1 cellular context compared by ENCODE assay signal in genomic region chr19:16595097-16595496, GRCh38.
TF ChIP-seq lines count a peak whose summit lies in the region.

No MANE protein-coding gene starts in this region.

TF ChIP-seq in GM23338, 12 proteins besides CTCF, POLR2A, EP300 and RAD21 (continued from another document):
- TF ChIP-seq ZNF462 (CRISPR knock-in tag; IDR thresholded peaks at IDR 0.05) (no peak), STAT1 (IDR thresholded peaks at IDR 0.05; ENCODE audit: unreplicated experiment) (no peak), CREB1 (CRISPR knock-in tag; IDR thresholded peaks at IDR 0.05; ENCODE audit: low read depth) (no peak), EZH2phosphoT487 (IDR thresholded peaks at IDR 0.05; ENCODE audit: unreplicated experiment) (no peak), EZH2 (IDR thresholded peaks at IDR 0.05; ENCODE audit: low read depth, unreplicated experiment) (no peak), ZNF114 (CRISPR knock-in tag; IDR thresholded peaks at IDR 0.05) (no peak), REST (IDR thresholded peaks at IDR 0.05; ENCODE audit: unreplicated experiment) (no peak), NANOG (IDR thresholded peaks at IDR 0.05; ENCODE audit: borderline replicate concordance) (no peak)
